Comparison of ENCODE assay signal across 1 cellular context in genomic region chr11:105219269-105219668, GRCh38.
TF ChIP-seq lines count a peak whose summit lies in the region.

No MANE protein-coding gene starts in this region.

TF ChIP-seq in HCT116, 20 proteins besides CTCF, POLR2A, EP300 and RAD21 (continued from another document):
- TF ChIP-seq REST (IDR thresholded peaks at IDR 0.05; ENCODE audit: low read depth) (no peak), TCF7L2 (IDR thresholded peaks at IDR 0.05; ENCODE audit: borderline replicate concordance, extremely low read depth, insufficient read depth, insufficient read length) (no peak), EZH2phosphoT487 (IDR thresholded peaks at IDR 0.05; ENCODE audit: borderline replicate concordance) (no peak), YY1 (IDR thresholded peaks at IDR 0.05; ENCODE audit: extremely low read depth, insufficient replicate concordance, low read depth, low read length) (no peak), FOSL1 (IDR thresholded peaks at IDR 0.05; ENCODE audit: low read depth) (no peak), ELF1 (IDR thresholded peaks at IDR 0.05; ENCODE audit: borderline replicate concordance, low read depth) (no peak), CEBPB (IDR thresholded peaks at IDR 0.05; ENCODE audit: low read depth) (no peak), MAX (IDR thresholded peaks at IDR 0.05) (no peak), SRF (IDR thresholded peaks at IDR 0.05; ENCODE audit: low read depth) (no peak), EGR1 (IDR thresholded peaks at IDR 0.05; ENCODE audit: low read depth) (no peak), JUND (IDR thresholded peaks at IDR 0.05) (no peak), SP1 (IDR thresholded peaks at IDR 0.05; ENCODE audit: low read depth) (no peak)
